Comparison of ENCODE assay signal across 18 cellular contexts in genomic region chr2:62685986-62686625, GRCh38.
"Had no signal": no experiment of that assay in that cellular context is flagged by ENCODE, and none has a peak within 500 bp of the region (broad histone marks: within the 10 kb centered on the region; RNA-seq: fewer than 3 reads in every experiment).

No MANE protein-coding gene starts in this region.

- H3K4me3 Mint-ChIP-seq: activated B cell treated with CpG ODN at 0.5 μM for 24 hours; activated CD4-positive, alpha-beta T cell treated with anti-CD3 and anti-CD28 coated beads, Interleukin-2, amount 10 ng/mL, durations not matched to agents 24 days and 14 days; activated naive CD8-positive, alpha-beta T cell treated with anti-CD3 and anti-CD28 coated beads, Interleukin-2, amount 10 ng/mL, durations not matched to agents 7 days and 5 days; nephron progenitor cell; stimulated activated memory B cell treated with anti-CD40 and anti-IgM and Interleukin-4, amounts not matched to agents 10 μg/mL and 1 μg/mL and 100 μg/mL, for 72 hours had no signal

- H3K9me3 Mint-ChIP-seq: activated B cell treated with CpG ODN at 0.5 μM for 24 hours; activated CD4-positive, alpha-beta T cell treated with anti-CD3 and anti-CD28 coated beads, Interleukin-2, amount 10 ng/mL, durations not matched to agents 24 days and 14 days; activated naive CD8-positive, alpha-beta T cell treated with anti-CD3 and anti-CD28 coated beads, Interleukin-2, amount 10 ng/mL, durations not matched to agents 7 days and 5 days; brain; nephron progenitor cell; stimulated activated memory B cell treated with anti-CD40 and anti-IgM and Interleukin-4, amounts not matched to agents 10 μg/mL and 1 μg/mL and 100 μg/mL, for 72 hours had no signal

- H3K36me3 Mint-ChIP-seq: activated naive CD8-positive, alpha-beta T cell treated with anti-CD3 and anti-CD28 coated beads, Interleukin-2, amount 10 ng/mL, durations not matched to agents 7 days and 5 days; brain; stimulated activated memory B cell treated with anti-CD40 and anti-IgM and Interleukin-4, amounts not matched to agents 10 μg/mL and 1 μg/mL and 100 μg/mL, for 72 hours had no signal

- H3K27ac ChIP-seq: colonic mucosa, esophagus squamous epithelium, pancreas, thyroid gland had no signal

- H3K4me1 Mint-ChIP-seq: activated B cell treated with CpG ODN at 0.5 μM for 24 hours; activated CD4-positive, alpha-beta T cell treated with anti-CD3 and anti-CD28 coated beads, Interleukin-2, amount 10 ng/mL, durations not matched to agents 24 days and 14 days; activated naive CD8-positive, alpha-beta T cell treated with anti-CD3 and anti-CD28 coated beads, Interleukin-2, amount 10 ng/mL, durations not matched to agents 7 days and 5 days; nephron progenitor cell; stimulated activated memory B cell treated with anti-CD40 and anti-IgM and Interleukin-4, amounts not matched to agents 10 μg/mL and 1 μg/mL and 100 μg/mL, for 72 hours had no signal

- H3K4me3 ChIP-seq: colonic mucosa, esophagus squamous epithelium, pancreas, thyroid gland had no signal

- H3K27me3 ChIP-seq: colonic mucosa, esophagus squamous epithelium, pancreas, thyroid gland had no signal

- H3K27me3 Mint-ChIP-seq: brain had no signal

- DNase-seq: activated B cell treated with CpG ODN at 0.5 μM for 24 hours; activated CD8-positive, alpha-beta memory T cell treated with anti-CD3 and anti-CD28 coated beads, Interleukin-2, amount 50 U/mL, for 48 hours; activated naive CD4-positive, alpha-beta T cell; activated naive CD8-positive, alpha-beta T cell treated with anti-CD3 and anti-CD28 coated beads, Interleukin-2, amount 10 ng/mL, durations not matched to agents 7 days and 5 days; central memory CD4-positive, alpha-beta T cell; colonic mucosa; esophagus squamous epithelium; hippocampal formation; kidney; left ventricle myocardium superior; mesendoderm; nephron progenitor cell; pancreas; stimulated activated CD4-positive, alpha-beta T cell treated with anti-CD3 and anti-CD28 coated beads, Interleukin-2, amount 100 ng/mL, for 48 hours; thyroid gland had no signal

- H3K27ac Mint-ChIP-seq: activated B cell treated with CpG ODN at 0.5 μM for 24 hours; activated CD4-positive, alpha-beta T cell treated with anti-CD3 and anti-CD28 coated beads, Interleukin-2, amount 10 ng/mL, durations not matched to agents 24 days and 14 days; activated naive CD8-positive, alpha-beta T cell treated with anti-CD3 and anti-CD28 coated beads, Interleukin-2, amount 10 ng/mL, durations not matched to agents 7 days and 5 days; nephron progenitor cell; stimulated activated memory B cell treated with anti-CD40 and anti-IgM and Interleukin-4, amounts not matched to agents 10 μg/mL and 1 μg/mL and 100 μg/mL, for 72 hours had no signal

- H3K9me3 ChIP-seq: colonic mucosa, esophagus squamous epithelium, pancreas, thyroid gland had no signal

- ATAC-seq: left ventricle myocardium superior; pancreas; stimulated activated memory B cell treated with anti-CD40 and anti-IgM and Interleukin-4, amounts not matched to agents 10 μg/mL and 1 μg/mL and 100 μg/mL, for 72 hours had no signal

- H3K36me3 ChIP-seq: colonic mucosa, esophagus squamous epithelium, pancreas, thyroid gland had no signal
